In the genomic region with DNA sequence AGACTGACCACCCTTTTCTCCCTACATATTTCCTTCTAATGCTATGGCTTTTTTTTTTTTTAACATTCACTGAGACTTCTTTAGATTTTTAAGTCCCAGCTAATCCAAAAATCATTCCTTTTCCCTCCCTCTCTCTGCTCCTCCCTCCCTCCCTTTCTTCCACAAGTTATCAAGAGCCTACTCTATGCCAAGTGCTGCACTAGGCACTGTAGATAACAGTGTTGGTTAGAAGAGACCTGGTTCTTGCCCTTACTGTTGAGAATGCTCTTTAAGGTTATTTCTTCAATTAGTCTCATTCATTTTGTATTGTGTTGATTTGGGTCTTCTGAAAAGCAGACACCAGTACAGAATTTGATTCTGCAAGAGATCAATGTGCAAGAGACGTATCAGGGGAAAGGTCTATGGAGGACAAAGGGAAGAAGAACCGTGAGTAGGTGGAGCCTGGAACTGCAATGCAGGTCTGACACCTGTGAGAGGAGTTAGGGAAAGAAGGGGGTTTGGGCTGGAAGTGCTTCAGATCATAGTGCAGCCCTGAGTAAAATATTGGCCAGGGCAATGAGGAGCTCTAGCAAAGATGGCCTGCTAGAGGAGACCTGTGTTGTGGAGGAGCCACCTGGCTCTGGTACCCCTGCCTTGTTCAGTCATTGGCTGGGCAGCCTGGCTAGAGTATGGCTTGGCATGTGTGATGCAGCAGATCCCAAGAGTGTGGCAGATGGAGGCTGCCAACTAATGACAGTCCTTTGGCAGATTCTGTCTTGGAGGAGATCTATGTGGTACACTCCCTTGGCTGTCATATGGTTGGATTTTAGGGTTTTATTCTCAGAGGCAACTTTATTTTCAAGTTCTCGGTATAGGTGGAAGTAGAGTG, we compare ENCODE assay signal across 28 cellular contexts. TPM values are rescaled to one million over a fixed set of nuclear protein-coding genes. Genes with fewer than 3 reads are reported as not detected.
"Had no signal": no experiment of that assay in that cellular context is flagged by ENCODE, and none has a peak within 500 bp of the region (broad histone marks: within the 10 kb centered on the region; RNA-seq: fewer than 3 reads in every experiment).

No MANE protein-coding gene starts in this region.

- H3K27ac ChIP-seq: ascending aorta, cardiac muscle cell, gastrocnemius medialis, hepatocyte, lower lobe of right lung, parathyroid adenoma, spleen, tibial nerve had no signal

- ATAC-seq: effector memory CD8-positive, alpha-beta T cell; gastrocnemius medialis; lower lobe of right lung had no signal

- DNase-seq: activated CD4-positive, alpha-beta memory T cell treated with anti-CD3 and anti-CD28 coated beads, Interleukin-2, amount 10 ng/mL, durations not matched to agents 7 days and 5 days; activated CD4-positive, alpha-beta T cell treated with anti-CD3 and anti-CD28 coated beads, Interleukin-2, amount 10 ng/mL, durations not matched to agents 7 days and 5 days; activated CD4-positive, CD25-positive, alpha-beta regulatory T cell treated with anti-CD3 and anti-CD28 coated beads, Interleukin-2, amount 50 U/mL, for 72 hours; activated CD8-positive, alpha-beta memory T cell treated with anti-CD3 and anti-CD28 coated beads, Interleukin-2, amount 50 U/mL, for 48 hours; activated gamma-delta T cell; activated naive CD4-positive, alpha-beta T cell treated with anti-CD3 and anti-CD28 coated beads, Interleukin-2, amount 10 ng/mL, durations not matched to agents 7 days and 5 days; activated naive CD8-positive, alpha-beta T cell treated with anti-CD3 and anti-CD28 coated beads, Interleukin-2, amount 10 ng/mL, durations not matched to agents 7 days and 5 days; activated T-cell treated with anti-CD3 and anti-CD28 coated beads, Interleukin-2, amount 50 U/mL, for 24 hours; cortex of kidney; effector memory CD8-positive, alpha-beta T cell; erythroblast; gastrocnemius medialis; glutamatergic neuron; immature natural killer cell; kidney; lower lobe of right lung; mesenchymal stem cell; nephron progenitor cell; right cardiac atrium; spleen; stimulated activated naive CD4-positive, alpha-beta T cell treated with Interleukin-2 at 50 U/mL for 16 hours; T-helper 2 cell had no signal

- H3K4me2 ChIP-seq: hepatocyte had no signal

- H3K79me2 ChIP-seq: hepatocyte, parathyroid adenoma had no signal

- H2AFZ ChIP-seq: hepatocyte, parathyroid adenoma had no signal

- H3K36me3 ChIP-seq: ascending aorta, cardiac muscle cell, gastrocnemius medialis, lower lobe of right lung, spleen, tibial nerve had no signal

- H3K27me3 ChIP-seq: ascending aorta, cardiac muscle cell, gastrocnemius medialis, hepatocyte, tibial nerve had no signal

- H3K4me1 ChIP-seq: gastrocnemius medialis, lower lobe of right lung, parathyroid adenoma, spleen, tibial nerve had no signal

- H3K4me3 ChIP-seq: ascending aorta, cardiac muscle cell, gastrocnemius medialis, hepatocyte, lower lobe of right lung, spleen, tibial nerve had no signal

- H3K9me3 ChIP-seq: ascending aorta, gastrocnemius medialis, lower lobe of right lung, spleen, tibial nerve had no signal

- H3K9ac ChIP-seq: parathyroid adenoma had no signal

RNA-seq across cellular contexts. Expression of gene PCOLCE2, which starts 9.7 kb away (rescaled TPM):
- total RNA-seq: activated CD4-positive, alpha-beta T cell treated with anti-CD3 and anti-CD28 coated beads, Interleukin-2, amount 10 ng/mL, durations not matched to agents 7 days and 5 days; activated naive CD8-positive, alpha-beta T cell treated with anti-CD3 and anti-CD28 coated beads, Interleukin-2, amount 10 ng/mL, durations not matched to agents 7 days and 5 days; mononuclear cell had no signal
- polyA plus RNA-seq: immature natural killer cell had no signal
